In the genomic region with DNA sequence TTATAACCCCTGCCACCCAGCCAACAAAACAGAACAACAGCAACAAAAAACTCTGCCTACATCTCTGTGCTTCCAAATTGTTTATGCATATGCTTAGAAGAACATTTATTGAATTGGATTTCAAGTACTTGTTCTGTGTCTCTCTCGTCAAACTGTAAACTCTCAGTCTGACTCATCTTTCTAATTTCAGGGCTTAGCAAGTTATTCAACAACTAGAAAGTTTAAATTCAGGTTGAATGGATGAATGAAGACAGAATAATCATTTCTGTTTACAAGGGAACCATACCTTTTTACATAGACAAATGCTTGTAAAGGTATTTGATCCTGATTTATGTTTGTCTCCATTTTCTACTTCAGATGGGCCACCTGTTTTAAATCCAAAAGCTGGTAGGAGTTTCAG, we compare ENCODE assay signal across 11 cellular contexts. TPM values are rescaled to one million over a fixed set of nuclear protein-coding genes. Genes with fewer than 3 reads are reported as not detected.
DNase-seq lines count a peak whose midpoint lies in the region; ATAC-seq lines count a peak whose summit lies in the region.
"Had no signal": no experiment of that assay in that cellular context is flagged by ENCODE, and none has a peak within 500 bp of the region (broad histone marks: within the 10 kb centered on the region; RNA-seq: fewer than 3 reads in every experiment).

No MANE protein-coding gene starts in this region.

- DNase-seq in EH (ENCODE audit: low read depth), result peak; percentile 21
- peak; percentile 42 for DNase-seq in kidney glomerular epithelial cell (lab: John Stamatoyannopoulos, UW)
- no peak for DNase-seq in medulla oblongata (ENCODE audit: extremely low spot score)
- DNase-seq in activated CD4-positive, CD25-positive, alpha-beta regulatory T cell treated with anti-CD3 and anti-CD28 coated beads, Interleukin-2, amount 50 U/mL, for 72 hours, result no peak
- DNase-seq in NCI-H1092 treated with DMSO at 0.1 percent for 48 hours (lab: John Stamatoyannopoulos, UW), result no peak
- no peak for DNase-seq in occipital lobe (lab: John Stamatoyannopoulos, UW)
- DNase-seq: DMS 273 treated with DMSO at 0.1 percent for 48 hours, hypothalamus, nucleus accumbens had no signal

- ATAC-seq in GM19452 (IDR thresholded peaks at IDR 0.05; ENCODE audit: unreplicated experiment) (peak; percentile 44), HG03571 (IDR thresholded peaks at IDR 0.05; ENCODE audit: unreplicated experiment) (peak; percentile 40)

RNA-seq across cellular contexts. Expression of a gene that starts 1.5 kb away (rescaled TPM):
- total RNA-seq in occipital lobe, result 93.9 TPM

RNA-seq across cellular contexts. Expression of a gene that starts 39.6 kb away (rescaled TPM):
- total RNA-seq in occipital lobe, result 42.7 TPM

Comparison
In these comparisons a context has a peak if more than half of its experiments do, and no peak if none do; other contexts are left out.
1. DNase-seq: peak in EH (single experiment) and kidney glomerular epithelial cell (single experiment); none in medulla oblongata (single experiment), activated CD4-positive, CD25-positive, alpha-beta regulatory T cell treated with anti-CD3 and anti-CD28 coated beads, Interleukin-2, amount 50 U/mL, for 72 hours (single experiment), NCI-H1092 treated with DMSO at 0.1 percent for 48 hours (single experiment) and occipital lobe (single experiment).